In the genomic region with DNA sequence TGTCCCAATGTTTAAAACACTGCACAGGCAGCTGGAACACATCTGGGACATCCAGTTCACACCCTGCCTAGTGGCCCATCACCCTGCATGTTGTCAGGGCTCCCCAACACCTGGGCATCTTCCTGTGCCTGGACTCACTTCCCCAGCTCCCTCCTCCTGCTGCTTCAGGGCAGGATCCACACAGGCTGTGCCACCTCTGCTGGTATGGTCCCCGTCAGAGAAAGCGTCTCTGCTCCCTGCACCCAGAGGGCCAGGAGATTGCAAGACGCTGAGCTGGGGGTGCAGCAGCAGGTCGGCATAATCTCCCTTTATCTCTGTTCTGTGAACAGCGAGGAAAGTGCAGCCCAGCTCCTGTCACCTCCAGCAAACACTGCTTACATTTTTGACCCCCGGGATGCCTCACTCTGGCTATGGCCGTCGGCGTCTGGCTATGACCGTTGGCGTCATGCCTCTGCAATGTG, we compare ENCODE assay signal across 18 cellular contexts.
DNase-seq lines count a peak whose midpoint lies in the region; ATAC-seq and TF ChIP-seq lines count a peak whose summit lies in the region.
"Had no signal": no experiment of that assay in that cellular context is flagged by ENCODE, and none has a peak within 500 bp of the region (broad histone marks: within the 10 kb centered on the region; RNA-seq: fewer than 3 reads in every experiment).

No MANE protein-coding gene starts in this region.

- H3K36me3 ChIP-seq in right atrium auricular region, result peaks cover 55% of the 10 kb centered on the region

- no peak for ATAC-seq in left ventricle myocardium superior
- no peak for ATAC-seq in stimulated activated memory B cell treated with anti-CD40 and anti-IgM and Interleukin-4, amounts not matched to agents 10 μg/mL and 1 μg/mL and 100 μg/mL, for 72 hours
- ATAC-seq in HG02938 (IDR thresholded peaks at IDR 0.05; ENCODE audit: unreplicated experiment), result no peak

- H3K4me3 ChIP-seq in right atrium auricular region, result no peak overlapping the region

- no peaks in the 10 kb centered on the region for H3K27me3 ChIP-seq in right atrium auricular region

- no peak overlapping the region for H3K27ac ChIP-seq in right atrium auricular region

- H3K27me3 Mint-ChIP-seq in stimulated activated memory B cell treated with anti-CD40 and anti-IgM and Interleukin-4, amounts not matched to agents 10 μg/mL and 1 μg/mL and 100 μg/mL, for 72 hours, result peaks cover 38% of the 10 kb centered on the region

- H3K36me3 Mint-ChIP-seq in stimulated activated memory B cell treated with anti-CD40 and anti-IgM and Interleukin-4, amounts not matched to agents 10 μg/mL and 1 μg/mL and 100 μg/mL, for 72 hours, result no peaks in the 10 kb centered on the region
- H3K36me3 Mint-ChIP-seq: CD4-positive, CD25-positive, alpha-beta regulatory T cell had no signal

- intact Hi-C loops in left ventricle myocardium superior (cut with micrococcal nuclease) (no loop called here), posterior vena cava (cut with DNase I) (no loop called here)

- peaks cover 2% of the 10 kb centered on the region for H3K9me3 Mint-ChIP-seq in stimulated activated memory B cell treated with anti-CD40 and anti-IgM and Interleukin-4, amounts not matched to agents 10 μg/mL and 1 μg/mL and 100 μg/mL, for 72 hours

- no peaks in the 10 kb centered on the region for H3K9me3 ChIP-seq in right atrium auricular region

- peaks cover 0 to 14% of the 10 kb centered on the region in 2 donors for H3K4me1 ChIP-seq in right atrium auricular region

- no peak for TF ChIP-seq CTCF in right atrium auricular region (IDR thresholded peaks at IDR 0.05)

- peak; percentile 42 for DNase-seq in right atrium auricular region (ENCODE audit: low spot score)
- no peak for DNase-seq in left ventricle myocardium superior
- peak; percentile 52 for DNase-seq in islet precursor cell
- DNase-seq in posterior vena cava (ENCODE audit: low spot score), result peak; percentile 58
- DNase-seq in cerebellum (ENCODE audit: low spot score), result no peak
- DNase-seq: CD4-positive, CD25-positive, alpha-beta regulatory T cell; DMS79; Karpas-422; MV-4-11; NCI-H1105 treated with DMSO at 0.1 percent for 48 hours; NCI-H2029 treated with DMSO at 0.1 percent for 48 hours; NCI-H226; NCI-H524; NCI-H774; NK-92 treated with Interleukin-12 subunit alpha and Interleukin-12 subunit beta, amount 100 ng/mL, for 24 hours; SIG-M5 had no signal

- no peak overlapping the region for H3K27ac Mint-ChIP-seq in stimulated activated memory B cell treated with anti-CD40 and anti-IgM and Interleukin-4, amounts not matched to agents 10 μg/mL and 1 μg/mL and 100 μg/mL, for 72 hours
- H3K27ac Mint-ChIP-seq: CD4-positive, CD25-positive, alpha-beta regulatory T cell had no signal

- H3K4me3 Mint-ChIP-seq in stimulated activated memory B cell treated with anti-CD40 and anti-IgM and Interleukin-4, amounts not matched to agents 10 μg/mL and 1 μg/mL and 100 μg/mL, for 72 hours, result no peak overlapping the region

- H3K4me1 Mint-ChIP-seq in stimulated activated memory B cell treated with anti-CD40 and anti-IgM and Interleukin-4, amounts not matched to agents 10 μg/mL and 1 μg/mL and 100 μg/mL, for 72 hours, result no peaks in the 10 kb centered on the region
- H3K4me1 Mint-ChIP-seq: CD4-positive, CD25-positive, alpha-beta regulatory T cell had no signal

Comparison
In these comparisons a context has a peak if more than half of its experiments do, and no peak if none do; other contexts are left out.
1. DNase-seq: peak in right atrium auricular region (single experiment), islet precursor cell (single experiment) and posterior vena cava (single experiment); none in left ventricle myocardium superior (single experiment) and cerebellum (single experiment).